ENCODE assay signal across 8 cellular contexts in the genomic region with DNA sequence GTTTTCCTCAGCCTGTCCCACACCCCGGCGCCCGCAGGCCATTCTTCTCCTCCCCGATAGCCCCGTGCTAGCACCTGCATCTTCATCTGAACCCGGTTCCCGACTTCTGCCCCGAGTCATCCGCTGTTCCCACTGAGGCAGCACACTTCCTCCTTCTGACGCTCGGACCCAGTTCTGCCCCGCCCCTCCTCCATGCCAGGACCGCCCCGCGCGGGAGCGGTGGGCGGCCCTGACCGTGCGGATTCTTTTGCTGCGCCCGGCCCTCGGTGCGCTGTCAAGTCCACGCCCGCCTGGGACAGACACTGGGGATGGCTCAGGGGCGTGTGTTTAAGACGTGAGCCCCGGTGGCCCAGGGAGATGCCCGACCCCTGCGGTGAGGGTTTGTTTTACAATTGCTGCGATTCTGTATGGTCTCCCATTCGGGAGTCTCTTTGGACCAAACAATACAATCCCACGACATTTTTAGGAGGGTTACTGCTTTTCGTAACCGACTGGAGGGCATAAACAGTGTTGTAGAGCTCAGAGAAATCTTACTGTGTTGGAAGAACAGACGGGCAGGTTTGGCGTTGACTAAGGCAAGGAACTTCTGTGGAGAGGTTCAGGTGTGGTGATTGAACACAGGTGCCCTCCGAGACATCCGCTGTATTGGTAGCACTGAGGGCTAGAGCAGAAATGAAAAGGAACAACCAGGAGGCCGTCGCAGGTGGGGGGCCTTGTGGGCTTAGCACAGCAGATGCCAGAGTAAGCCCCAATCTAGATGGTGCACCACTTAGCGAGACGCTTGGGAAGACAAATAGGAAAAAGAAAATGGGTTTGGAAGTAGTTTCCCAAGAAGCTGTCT. TPM values are rescaled to one million over a fixed set of nuclear protein-coding genes. Genes with fewer than 3 reads are reported as not detected.
DNase-seq lines count a peak whose midpoint lies in the region; ATAC-seq and TF ChIP-seq lines count a peak whose summit lies in the region.

No MANE protein-coding gene starts in this region.

- H3K27me3 Mint-ChIP-seq in activated CD4-positive, alpha-beta memory T cell treated with anti-CD3 and anti-CD28 coated beads, Interleukin-2, amount 10 ng/mL, durations not matched to agents 7 days and 5 days = no peaks in the 10 kb centered on the region

- H3K36me3 Mint-ChIP-seq in activated CD4-positive, alpha-beta memory T cell treated with anti-CD3 and anti-CD28 coated beads, Interleukin-2, amount 10 ng/mL, durations not matched to agents 7 days and 5 days (ENCODE audit: low read depth) = peaks cover 21% of the 10 kb centered on the region

- POLR2A ChIA-PET in BJ (lab: Charles Lee) = interaction anchor here (1.0 kb wide), 1 partner anchor 536 kb away, joined by 6 read pairs; no protein-coding TSS in a partner anchor
- POLR2A ChIA-PET in activated CD4-positive, alpha-beta memory T cell treated with anti-CD3 and anti-CD28 coated beads, Interleukin-2, amount 10 ng/mL, durations not matched to agents 7 days and 5 days (lab: Charles Lee) = interaction anchor here (0.8 to 1.9 kb wide), 14 partner anchors 11 to 1712 kb away, joined by 3 to 16 read pairs (median 5); a partner anchor contains a TSS

- ATAC-seq in GM19025 (IDR thresholded peaks at IDR 0.05; ENCODE audit: low read depth, unreplicated experiment) (peak; percentile 44), HG03196 (IDR thresholded peaks at IDR 0.05; ENCODE audit: unreplicated experiment) (peak; percentile 68)

- DNase-seq in BJ (ENCODE audit: low read depth) (peak; percentile 56), NCI-H526 treated with DMSO at 0.1 percent for 48 hours (lab: John Stamatoyannopoulos, UW) (peak; percentile 78), ecto neural progenitor cell (ENCODE audit: low spot score) (peak; percentile 86), lung microvascular endothelial cell (ENCODE audit: low read depth in 2 of 2) (peak; percentile 90 to 92)
- peak; percentile 84 for DNase-seq in activated CD4-positive, alpha-beta memory T cell treated with anti-CD3 and anti-CD28 coated beads, Interleukin-2, amount 10 ng/mL, durations not matched to agents 7 days and 5 days
- DNase-seq in stimulated activated CD4-positive, alpha-beta T cell treated with anti-CD3 and anti-CD28 coated beads, TNF-alpha, amount 100 ng/mL, for 4 hours (ENCODE audit: low read depth in 3 of 3) = peak; percentile 36 to 58 (median 43)

- no peak for TF ChIP-seq CTCF in BJ (IDR thresholded peaks at IDR 0.05; ENCODE audit: insufficient read depth, low read depth, low read length)

- H3K9me3 Mint-ChIP-seq in activated CD4-positive, alpha-beta memory T cell treated with anti-CD3 and anti-CD28 coated beads, Interleukin-2, amount 10 ng/mL, durations not matched to agents 7 days and 5 days = no peaks in the 10 kb centered on the region

- no peaks in the 10 kb centered on the region for H3K27me3 ChIP-seq in BJ (ENCODE audit: control insufficient read depth, insufficient read depth, low read length)

- H3K4me3 Mint-ChIP-seq in activated CD4-positive, alpha-beta memory T cell treated with anti-CD3 and anti-CD28 coated beads, Interleukin-2, amount 10 ng/mL, durations not matched to agents 7 days and 5 days = peak overlapping the region; percentile 99

- H3K27ac Mint-ChIP-seq in activated CD4-positive, alpha-beta memory T cell treated with anti-CD3 and anti-CD28 coated beads, Interleukin-2, amount 10 ng/mL, durations not matched to agents 7 days and 5 days = peak overlapping the region; percentile 98

- H3K4me3 ChIP-seq in BJ (ENCODE audit: low read depth, low read length) = peak overlapping the region; percentile 86

- CTCF ChIA-PET in BJ (lab: Yijun Ruan, JAX) = interaction anchor here (1.3 kb wide), 1 partner anchor 445 kb away, joined by 3 read pairs; no protein-coding TSS in a partner anchor
- CTCF ChIA-PET in activated CD4-positive, alpha-beta memory T cell treated with anti-CD3 and anti-CD28 coated beads, Interleukin-2, amount 10 ng/mL, durations not matched to agents 7 days and 5 days (lab: Charles Lee) = interaction anchor here (0.8 to 1.2 kb wide), 3 partner anchors 11 to 752 kb away, joined by 3 to 4 read pairs (median 3); no protein-coding TSS in a partner anchor

- no peaks in the 10 kb centered on the region; the same call in 1 of the 2 replicates for H3K36me3 ChIP-seq in BJ (ENCODE audit: control insufficient read depth, insufficient read depth, low read length)

- H3K4me1 Mint-ChIP-seq in activated CD4-positive, alpha-beta memory T cell treated with anti-CD3 and anti-CD28 coated beads, Interleukin-2, amount 10 ng/mL, durations not matched to agents 7 days and 5 days = peaks cover 54% of the 10 kb centered on the region

RNA-seq across cellular contexts. Expression of a gene that starts 0.7 kb away (rescaled TPM):
- polyA plus RNA-seq in BJ (2011; rRNA removed) = 2.1 and 2.5 TPM in 2 replicates
- polyA minus RNA-seq in BJ (2011; rRNA and poly(A)+ RNA removed) = 11.4 and 11.6 TPM in 2 replicates
- 10 to 100 TPM; 26.8 to 28.7 TPM for total RNA-seq in activated CD4-positive, alpha-beta memory T cell treated with anti-CD3 and anti-CD28 coated beads, Interleukin-2, amount 10 ng/mL, durations not matched to agents 7 days and 5 days
- 10.5 and 14.1 TPM in 2 replicates for total RNA-seq in lung microvascular endothelial cell

Comparison
In these comparisons a context has a peak if more than half of its experiments do, and no peak if none do; other contexts are left out.
1. Peak in every context shown above with its lines: DNase-seq, ATAC-seq and H3K4me3 ChIP-seq.